8 cellular contexts compared by ENCODE assay signal in genomic region chr17:75124041-75124818, GRCh38. TPM values are rescaled to one million over a fixed set of nuclear protein-coding genes. Genes with fewer than 3 reads are reported as not detected.
DNase-seq lines count a peak whose midpoint lies in the region; ATAC-seq and TF ChIP-seq lines count a peak whose summit lies in the region.

No MANE protein-coding gene starts in this region.

- H3K4me1 ChIP-seq in duodenal mucosa (ENCODE audit: control insufficient read depth in 1 of 2, insufficient read depth in 2 of 2, low read length in 2 of 2): peaks cover 30 to 33% of the 10 kb centered on the region in 2 donors
- no peaks in the 10 kb centered on the region for H3K4me1 ChIP-seq in sigmoid colon

- no peak for TF ChIP-seq EP300 in sigmoid colon (IDR thresholded peaks at IDR 0.05)

- peak overlapping the region; percentile 89 for H3K27ac ChIP-seq in duodenal mucosa (ENCODE audit: low read depth, low read length)
- peak overlapping the region in 2 of 4 donors; percentile 42 to 44 for H3K27ac ChIP-seq in sigmoid colon

- H3K27me3 Mint-ChIP-seq in natural killer cell treated with Interleukin-12 subunit alpha and Interleukin-12 subunit beta and Interleukin-15 and Interleukin-18, amount 100 ng/mL, for 72 hours: no peaks in the 10 kb centered on the region
- H3K27me3 Mint-ChIP-seq in type B pancreatic cell: no peaks in the 10 kb centered on the region

- H3K4me3 ChIP-seq in duodenal mucosa (ENCODE audit: low read depth in 1 of 2, low read length in 2 of 2) (peak overlapping the region; percentile 33 to 53), sigmoid colon (no peak overlapping the region)

- no peaks in the 10 kb centered on the region for H3K27me3 ChIP-seq in duodenal mucosa (ENCODE audit: control insufficient read depth in 1 of 2, insufficient read depth in 2 of 2, low read length in 2 of 2)
- H3K27me3 ChIP-seq in sigmoid colon: no peaks in the 10 kb centered on the region

- 18 to 45% methylated on average over 19 of the region's 19 CpGs for WGBS in sigmoid colon, 2 donors

- H3K36me3 ChIP-seq in duodenal mucosa (ENCODE audit: control insufficient read depth in 1 of 2, insufficient read depth in 2 of 2, low read length in 2 of 2) (peaks cover 3 to 12% of the 10 kb centered on the region in 2 donors), sigmoid colon (peaks cover 0 to 7% (median 3%) of the 10 kb centered on the region in 4 donors)

- peak in 1 of 2 donors; percentile 62 for TF ChIP-seq POLR2A in sigmoid colon (IDR thresholded peaks at IDR 0.05)

- peak overlapping the region; percentile 66 to 68 for H3K9ac ChIP-seq in duodenal mucosa (ENCODE audit: low read depth in 1 of 2, low read length in 2 of 2)

- DNase-seq in HuH-7 (ENCODE audit: low spot score) (peak; percentile 54), type B pancreatic cell (ENCODE audit: extremely low spot score, unreplicated experiment) (no peak), sigmoid colon (no peak), medulla oblongata (ENCODE audit: extremely low spot score) (no peak)
- DNase-seq in natural killer cell treated with Interleukin-12 subunit alpha and Interleukin-12 subunit beta and Interleukin-15 and Interleukin-18, amount 100 ng/mL, for 72 hours (ENCODE audit: low spot score): peak; percentile 77

- H3K4me1 Mint-ChIP-seq in natural killer cell treated with Interleukin-12 subunit alpha and Interleukin-12 subunit beta and Interleukin-15 and Interleukin-18, amount 100 ng/mL, for 72 hours (ENCODE audit: low read depth in 2 of 2): peaks cover 21 to 29% of the 10 kb centered on the region in 2 donors
- H3K4me1 Mint-ChIP-seq in type B pancreatic cell (ENCODE audit: unreplicated experiment): no peaks in the 10 kb centered on the region

- H3K4me3 Mint-ChIP-seq in natural killer cell treated with Interleukin-12 subunit alpha and Interleukin-12 subunit beta and Interleukin-15 and Interleukin-18, amount 100 ng/mL, for 72 hours: peak overlapping the region; percentile 34
- H3K4me3 Mint-ChIP-seq in type B pancreatic cell: no peak overlapping the region

- H3K9me3 Mint-ChIP-seq in natural killer cell treated with Interleukin-12 subunit alpha and Interleukin-12 subunit beta and Interleukin-15 and Interleukin-18, amount 100 ng/mL, for 72 hours: no peaks in the 10 kb centered on the region
- no peaks in the 10 kb centered on the region for H3K9me3 Mint-ChIP-seq in type B pancreatic cell

- no peak for TF ChIP-seq CTCF in type B pancreatic cell (conservative IDR thresholded peaks at IDR 0.05)
- no peak for TF ChIP-seq CTCF in sigmoid colon (IDR thresholded peaks at IDR 0.05)

- peak; percentile 92 to 98 for ATAC-seq in activated CD4-positive, CD25-positive, alpha-beta regulatory T cell treated with anti-CD3 and anti-CD28 coated beads, Interleukin-2, amount 50 U/mL, for 24 hours
- ATAC-seq in natural killer cell treated with Interleukin-12 subunit alpha and Interleukin-12 subunit beta and Interleukin-15 and Interleukin-18, amount 100 ng/mL, for 72 hours: peak; percentile 84 to 86
- ATAC-seq in HG03097 (IDR thresholded peaks at IDR 0.05; ENCODE audit: low FRiP score, unreplicated experiment): no peak

- intact Hi-C loops in sigmoid colon (cut with DNase I): no loop called here

- H3K9me3 ChIP-seq in duodenal mucosa (ENCODE audit: control insufficient read depth in 1 of 2, low read length in 2 of 2) (no peaks in the 10 kb centered on the region), sigmoid colon (no peaks in the 10 kb centered on the region)

- H3K36me3 Mint-ChIP-seq in natural killer cell treated with Interleukin-12 subunit alpha and Interleukin-12 subunit beta and Interleukin-15 and Interleukin-18, amount 100 ng/mL, for 72 hours: no peaks in the 10 kb centered on the region
- peaks cover 8% of the 10 kb centered on the region for H3K36me3 Mint-ChIP-seq in type B pancreatic cell

- H3K27ac Mint-ChIP-seq in natural killer cell treated with Interleukin-12 subunit alpha and Interleukin-12 subunit beta and Interleukin-15 and Interleukin-18, amount 100 ng/mL, for 72 hours: peak overlapping the region; percentile 84 to 88
- H3K27ac Mint-ChIP-seq in type B pancreatic cell: peak overlapping the region; percentile 66

RNA-seq across cellular contexts. Expression of gene NT5C, which starts 7.3 kb away (rescaled TPM):
- 10 to 100 TPM; 76.9 to 87.9 TPM for total RNA-seq in natural killer cell treated with Interleukin-12 subunit alpha and Interleukin-12 subunit beta and Interleukin-15 and Interleukin-18, amount 100 ng/mL, for 72 hours
- total RNA-seq in type B pancreatic cell (ENCODE audit: low replicate concordance): 33.6 and 40.7 TPM in 2 replicates
- 100 to 1,000 TPM in 1 of 4 donors, 10 to 100 TPM in 3; 60.7 to 109 (median 82.4) TPM for total RNA-seq in sigmoid colon
- 100 to 1,000 TPM; 102 to 116 (median 110) TPM for polyA plus RNA-seq in sigmoid colon

RNA-seq across cellular contexts. Expression of gene ARMC7, which starts 14.5 kb away (rescaled TPM):
- 10 to 100 TPM; 13.3 to 13.7 TPM for total RNA-seq in natural killer cell treated with Interleukin-12 subunit alpha and Interleukin-12 subunit beta and Interleukin-15 and Interleukin-18, amount 100 ng/mL, for 72 hours
- total RNA-seq in type B pancreatic cell (ENCODE audit: low replicate concordance) (14.0 and 19.7 TPM in 2 replicates), sigmoid colon (1 to 10 TPM; 3.2 to 7.8 (median 4.3) TPM)
- 10 to 100 TPM; 15.0 to 18.9 (median 16.6) TPM for polyA plus RNA-seq in sigmoid colon

RNA-seq across cellular contexts. Expression of gene JPT1, which starts 30.1 kb away (rescaled TPM):
- total RNA-seq in natural killer cell treated with Interleukin-12 subunit alpha and Interleukin-12 subunit beta and Interleukin-15 and Interleukin-18, amount 100 ng/mL, for 72 hours: 100 to 1,000 TPM; 219 to 351 TPM
- total RNA-seq in type B pancreatic cell (ENCODE audit: low replicate concordance) (136 and 170 TPM in 2 replicates), sigmoid colon (10 to 100 TPM; 17.5 to 19.1 (median 18.8) TPM)
- polyA plus RNA-seq in sigmoid colon: 100 to 1,000 TPM; 361 to 627 (median 471) TPM

RNA-seq across cellular contexts. Expression of gene SLC16A5, which starts 36.5 kb away (rescaled TPM):
- 1 to 10 TPM; 4.6 TPM for total RNA-seq in natural killer cell treated with Interleukin-12 subunit alpha and Interleukin-12 subunit beta and Interleukin-15 and Interleukin-18, amount 100 ng/mL, for 72 hours
- total RNA-seq in type B pancreatic cell (ENCODE audit: low replicate concordance): 16.4 and 42.0 TPM in 2 replicates
- total RNA-seq in sigmoid colon: 10 to 100 TPM in 1 of 4 donors, 1 to 10 TPM in 3; 2.6 to 15.0 (median 6.4) TPM
- polyA plus RNA-seq in sigmoid colon: 10 to 100 TPM in 2 of 3 donors, 1 to 10 TPM in 1; 6.6 to 31.1 (median 13.4) TPM

RNA-seq across cellular contexts. Expression of gene SUMO2, which starts 58.5 kb away (rescaled TPM):
- 100 to 1,000 TPM; 332 to 497 TPM for total RNA-seq in natural killer cell treated with Interleukin-12 subunit alpha and Interleukin-12 subunit beta and Interleukin-15 and Interleukin-18, amount 100 ng/mL, for 72 hours
- total RNA-seq in type B pancreatic cell (ENCODE audit: low replicate concordance): 465 and 602 TPM in 2 replicates
- 100 to 1,000 TPM in 1 of 4 donors, 10 to 100 TPM in 3; 63.0 to 109 (median 87.1) TPM for total RNA-seq in sigmoid colon
- 100 to 1,000 TPM in 2 of 3 donors, 10 to 100 TPM in 1; 69.9 to 130 (median 117) TPM for polyA plus RNA-seq in sigmoid colon

Comparison
In these comparisons a context has a peak if more than half of its experiments do, and no peak if none do; other contexts are left out.
1. DNase-seq: peak in HuH-7 (single experiment) and natural killer cell treated with Interleukin-12 subunit alpha and Interleukin-12 subunit beta and Interleukin-15 and Interleukin-18, amount 100 ng/mL, for 72 hours (single experiment); none in type B pancreatic cell (single experiment), sigmoid colon (single experiment) and medulla oblongata (single experiment).
2. H3K4me3 ChIP-seq: peak in duodenal mucosa (2 of 2); none in sigmoid colon (0 of 4).